Comparison of ENCODE assay signal across 1 cellular context in the genomic region with DNA sequence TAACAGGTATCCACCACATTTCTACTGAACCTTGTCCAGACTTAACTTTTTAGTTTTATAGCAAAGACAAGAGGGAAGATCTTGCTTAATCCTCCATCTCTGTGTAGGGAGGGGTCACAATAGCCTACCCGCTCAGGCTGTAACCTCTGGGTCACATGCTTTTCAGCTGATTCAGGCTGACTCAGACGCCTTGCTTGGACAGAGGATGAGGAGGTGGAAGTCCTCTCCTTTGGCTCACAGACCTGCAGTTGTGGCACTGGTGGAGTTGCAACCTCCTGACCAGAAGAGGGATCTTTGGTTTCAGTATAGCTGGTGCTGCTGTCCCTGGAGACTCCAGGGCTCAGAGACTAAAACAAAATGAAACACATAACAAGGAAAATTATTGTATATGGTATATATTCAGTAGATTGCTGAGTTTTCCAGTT.
TF ChIP-seq lines count a peak whose summit lies in the region.

No MANE protein-coding gene starts in this region.

TF ChIP-seq in GM12891, 5 proteins besides CTCF, POLR2A, EP300 and RAD21:
- TF ChIP-seq POU2F2 (IDR thresholded peaks at IDR 0.05; ENCODE audit: low read depth, low read length) (no peak), POLR2AphosphoS5 (IDR thresholded peaks at IDR 0.05; ENCODE audit: low read depth, low read length) (no peak), SPI1 (IDR thresholded peaks at IDR 0.05; ENCODE audit: low read depth, low read length) (no peak), TAF1 (IDR thresholded peaks at IDR 0.05; ENCODE audit: low read depth, low read length) (no peak)
